9 cellular contexts compared by ENCODE assay signal in the genomic region with DNA sequence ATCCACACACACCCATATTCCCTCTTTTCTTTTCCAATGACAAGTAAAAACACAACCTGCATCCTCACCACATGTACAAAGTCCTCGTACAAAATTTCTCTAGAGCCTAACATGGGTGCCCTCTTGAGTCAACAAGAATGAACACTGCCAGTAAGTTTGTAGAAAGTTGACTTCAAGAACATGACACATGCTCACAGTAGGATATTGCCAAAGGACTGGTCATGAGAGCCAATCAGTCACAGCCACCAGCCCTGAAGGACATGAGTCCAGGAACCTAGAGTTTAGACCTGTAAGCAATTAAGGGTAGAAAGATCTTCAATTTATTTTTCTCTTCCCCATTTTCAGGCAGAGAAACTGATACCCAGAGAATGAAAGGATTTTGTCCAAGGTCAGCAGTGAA.
"Had no signal": no experiment of that assay in that cellular context is flagged by ENCODE, and none has a peak within 500 bp of the region (broad histone marks: within the 10 kb centered on the region; RNA-seq: fewer than 3 reads in every experiment).

No MANE protein-coding gene starts in this region.

- DNase-seq: H9, HCEC 1CT, IMR-90, KG1 had no signal

- ATAC-seq: GM23338, HepG2, K562 had no signal

- FAIRE-seq: H1, H54, HepG2, K562 had no signal

- H2AFZ ChIP-seq: GM23338 had no signal

- H3K4me3 Mint-ChIP-seq: GM23338, H9 had no signal

- H3K4me2 ChIP-seq: GM23338 had no signal

- H3K4me1 Mint-ChIP-seq: GM23338, H9 had no signal

- H3K4me3 ChIP-seq: GM23338, K562 had no signal

- H3K27ac Mint-ChIP-seq: GM23338, H9 had no signal
